1 cellular context compared by ENCODE assay signal in the genomic region with DNA sequence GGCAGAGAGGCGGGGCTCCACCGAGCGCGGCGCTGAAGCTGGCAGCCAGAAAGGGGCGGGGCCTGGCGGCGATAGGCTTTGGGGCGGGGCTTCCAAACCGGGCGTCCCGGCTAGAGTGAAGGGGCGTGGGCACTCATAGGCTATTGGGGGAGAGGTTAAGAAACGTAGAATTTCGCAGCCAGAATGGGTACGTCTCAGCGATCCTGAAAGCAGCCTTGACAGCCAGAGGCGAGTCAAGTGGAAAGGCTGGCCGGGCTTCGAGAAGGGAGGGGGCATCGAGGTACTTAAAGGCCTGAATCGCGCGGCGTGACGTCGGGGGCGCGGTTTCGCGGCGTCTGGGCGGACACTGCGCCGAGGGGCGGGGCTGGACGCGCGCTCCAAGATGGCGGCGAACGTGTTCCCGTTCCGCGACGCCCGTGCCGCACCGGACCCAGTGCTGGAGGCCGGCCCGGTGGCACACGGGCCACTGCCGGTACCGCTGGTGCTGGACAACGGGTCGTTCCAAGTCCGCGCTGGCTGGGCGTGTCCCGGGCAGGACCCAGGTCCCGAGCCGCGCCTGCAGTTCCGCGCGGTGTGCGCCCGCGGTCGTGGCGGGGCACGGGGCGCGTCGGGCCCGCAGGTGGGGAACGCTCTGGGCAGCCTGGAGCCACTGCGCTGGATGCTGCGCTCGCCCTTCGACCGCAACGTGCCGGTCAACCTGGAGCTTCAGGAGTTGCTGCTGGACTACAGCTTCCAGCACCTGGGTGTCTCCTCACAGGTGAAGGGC.
TF ChIP-seq lines count a peak whose summit lies in the region.

A gene (plus strand): TSS at position 364 of the 766 bp plus-strand sequence. CDS start 19 bp downstream, at position 383.

TF ChIP-seq in K562, 482 proteins besides CTCF, POLR2A, EP300 and RAD21 (continued from another document and continues in another):
- TF ChIP-seq, protein P1, sequence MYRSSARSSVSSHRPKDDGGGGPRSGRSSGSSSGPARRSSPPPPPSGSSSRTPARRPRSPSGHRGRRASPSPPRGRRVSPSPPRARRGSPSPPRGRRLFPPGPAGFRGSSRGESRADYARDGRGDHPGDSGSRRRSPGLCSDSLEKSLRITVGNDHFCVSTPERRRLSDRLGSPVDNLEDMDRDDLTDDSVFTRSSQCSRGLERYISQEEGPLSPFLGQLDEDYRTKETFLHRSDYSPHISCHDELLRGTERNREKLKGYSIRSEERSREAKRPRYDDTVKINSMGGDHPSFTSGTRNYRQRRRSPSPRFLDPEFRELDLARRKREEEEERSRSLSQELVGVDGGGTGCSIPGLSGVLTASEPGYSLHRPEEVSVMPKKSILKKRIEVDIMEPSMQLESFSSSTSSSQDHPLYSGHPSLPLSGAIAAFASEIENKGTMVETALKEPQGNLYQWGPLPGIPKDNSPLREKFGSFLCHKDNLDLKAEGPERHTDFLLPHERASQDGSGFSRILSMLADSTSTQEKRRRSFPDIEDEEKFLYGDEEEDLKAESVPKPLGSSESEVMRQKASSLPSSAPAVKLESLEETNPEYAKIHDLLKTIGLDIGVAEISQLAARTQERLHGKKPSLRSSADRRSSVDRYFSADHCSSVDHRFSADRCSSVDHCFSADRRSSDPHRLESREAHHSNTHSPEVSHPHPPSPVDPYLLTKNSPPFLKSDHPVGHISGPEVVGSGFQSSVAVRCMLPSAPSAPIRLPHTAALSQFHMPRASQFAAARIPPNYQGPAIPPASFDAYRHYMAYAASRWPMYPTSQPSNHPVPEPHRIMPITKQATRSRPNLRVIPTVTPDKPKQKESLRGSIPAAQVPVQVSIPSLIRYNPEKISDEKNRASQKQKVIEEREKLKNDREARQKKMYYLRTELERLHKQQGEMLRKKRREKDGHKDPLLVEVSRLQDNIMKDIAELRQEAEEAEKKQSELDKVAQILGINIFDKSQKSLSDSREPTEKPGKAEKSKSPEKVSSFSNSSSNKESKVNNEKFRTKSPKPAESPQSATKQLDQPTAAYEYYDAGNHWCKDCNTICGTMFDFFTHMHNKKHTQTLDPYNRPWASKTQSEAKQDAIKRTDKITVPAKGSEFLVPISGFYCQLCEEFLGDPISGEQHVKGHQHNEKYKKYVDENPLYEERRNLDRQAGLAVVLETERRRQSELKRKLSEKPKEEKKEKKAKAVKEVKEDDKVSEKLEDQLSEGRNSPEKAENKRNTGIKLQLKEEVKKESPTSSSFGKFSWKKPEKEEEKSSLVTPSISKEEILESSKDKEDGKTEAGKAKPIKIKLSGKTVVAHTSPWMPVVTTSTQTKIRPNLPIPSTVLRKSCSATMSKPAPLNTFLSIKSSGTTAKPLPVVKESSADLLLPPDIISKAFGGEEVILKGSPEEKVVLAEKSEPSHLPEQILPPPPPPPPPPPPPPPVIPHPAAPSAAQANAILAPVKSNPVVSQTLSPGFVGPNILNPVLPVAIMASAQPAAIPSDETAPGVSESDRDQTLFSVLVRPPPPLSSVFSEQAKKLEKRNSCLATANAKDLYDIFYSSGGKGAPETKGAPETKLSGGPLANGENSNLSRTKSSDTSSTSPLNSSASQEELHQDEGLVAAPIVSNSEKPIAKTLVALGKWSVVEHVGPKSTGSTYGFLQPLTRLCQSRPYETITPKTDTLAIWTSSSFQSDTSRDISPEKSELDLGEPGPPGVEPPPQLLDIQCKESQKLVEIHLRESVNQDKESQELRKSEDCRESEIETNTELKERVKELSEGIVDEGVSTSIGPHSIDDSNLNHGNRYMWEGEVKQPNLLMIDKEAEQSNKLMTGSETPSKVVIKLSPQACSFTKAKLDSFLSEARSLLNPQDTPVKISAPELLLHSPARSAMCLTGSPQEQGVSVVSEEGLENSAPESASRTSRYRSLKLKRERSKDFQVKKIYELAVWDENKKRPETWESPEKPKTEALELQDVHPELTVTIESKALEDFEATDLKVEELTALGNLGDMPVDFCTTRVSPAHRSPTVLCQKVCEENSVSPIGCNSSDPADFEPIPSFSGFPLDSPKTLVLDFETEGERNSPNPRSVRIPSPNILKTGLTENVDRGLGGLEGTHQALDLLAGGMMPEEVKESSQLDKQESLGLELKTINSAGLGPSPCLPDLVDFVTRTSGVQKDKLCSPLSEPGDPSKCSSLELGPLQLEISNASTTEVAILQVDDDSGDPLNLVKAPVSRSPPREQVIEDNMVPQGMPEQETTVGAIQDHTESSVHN (IDR thresholded peaks at IDR 0.05; ENCODE audit: borderline replicate concordance in 1 of 2, low read depth in 1 of 2), result no peak
- TF ChIP-seq ZNF324 (CRISPR knock-in tag; IDR thresholded peaks at IDR 0.05) (no peak), HNRNPH1 (optimal IDR thresholded peaks at IDR 0.05; ENCODE audit: low read depth, low read length) (no peak), ZNF134 (CRISPR knock-in tag; conservative IDR thresholded peaks at IDR 0.05) (no peak), MIER1 (IDR thresholded peaks at IDR 0.05; ENCODE audit: low read depth) (no peak), NUFIP1 (IDR thresholded peaks at IDR 0.05; ENCODE audit: partially characterized antibody) (no peak), U2AF2 (optimal IDR thresholded peaks at IDR 0.05; ENCODE audit: low read depth, low read length) (no peak), FOXA3 (CRISPR knock-in tag; conservative IDR thresholded peaks at IDR 0.05 in 1 of 2, IDR thresholded peaks at IDR 0.05 in 1 of 2) (peak in 1 of 2 experiments; percentile 75; a peak in 1 of 4 replicates), TCF3 (CRISPR knock-in tag; IDR thresholded peaks at IDR 0.05) (no peak), GTF2F1 (IDR thresholded peaks at IDR 0.05; ENCODE audit: low read depth, low read length) (no peak), ELF1 (tag; IDR thresholded peaks at IDR 0.05) (no peak), ETS2 (tag; IDR thresholded peaks at IDR 0.05; ENCODE audit: borderline replicate concordance, poor library complexity, severe bottlenecking) (no peak), SMAD3 (CRISPR knock-in tag; conservative IDR thresholded peaks at IDR 0.05) (no peak), ZEB2 (IDR thresholded peaks at IDR 0.05) (no peak), BCL6 (CRISPR knock-in tag; IDR thresholded peaks at IDR 0.05) (no peak), PHTF2 (CRISPR knock-in tag; IDR thresholded peaks at IDR 0.05) (no peak), ZNF57 (CRISPR knock-in tag; IDR thresholded peaks at IDR 0.05) (no peak), U2AF1 (optimal IDR thresholded peaks at IDR 0.05; ENCODE audit: low read depth, low read length) (no peak), CC2D1A (IDR thresholded peaks at IDR 0.05) (no peak), RFX7 (CRISPR knock-in tag; IDR thresholded peaks at IDR 0.05) (no peak), HDAC6 (IDR thresholded peaks at IDR 0.05; ENCODE audit: low read depth, low read length) (no peak), ZNF766 (CRISPR knock-in tag; conservative IDR thresholded peaks at IDR 0.05) (no peak), HMG20B (CRISPR knock-in tag; IDR thresholded peaks at IDR 0.05) (no peak), FOSL1 (tag; conservative IDR thresholded peaks at IDR 0.05) (no peak), RCOR1 (IDR thresholded peaks at IDR 0.05; ENCODE audit: borderline replicate concordance in 1 of 2, low read depth in 2 of 2, low read length in 2 of 2) (no peak), ZNF778 (CRISPR knock-in tag; IDR thresholded peaks at IDR 0.05) (no peak), SAFB (IDR thresholded peaks at IDR 0.05; ENCODE audit: borderline replicate concordance, low read depth, low read length) (0 out of 2 replicates have a peak, but pooled peaks have one; percentile 38), LEF1 (IDR thresholded peaks at IDR 0.05) (no peak), PRMT5 (CRISPR knock-in tag; IDR thresholded peaks at IDR 0.05) (no peak), ZNF140 (CRISPR knock-in tag; IDR thresholded peaks at IDR 0.05) (no peak), NCOR1 (IDR thresholded peaks at IDR 0.05) (no peak), ZNF444 (CRISPR knock-in tag; IDR thresholded peaks at IDR 0.05) (no peak), ZNF274 (IDR thresholded peaks at IDR 0.05; ENCODE audit: borderline replicate concordance, low read depth, low read length) (no peak), KAT2B (IDR thresholded peaks at IDR 0.05; ENCODE audit: low read depth, low read length) (no peak)
- TF ChIP-seq, protein P2, sequence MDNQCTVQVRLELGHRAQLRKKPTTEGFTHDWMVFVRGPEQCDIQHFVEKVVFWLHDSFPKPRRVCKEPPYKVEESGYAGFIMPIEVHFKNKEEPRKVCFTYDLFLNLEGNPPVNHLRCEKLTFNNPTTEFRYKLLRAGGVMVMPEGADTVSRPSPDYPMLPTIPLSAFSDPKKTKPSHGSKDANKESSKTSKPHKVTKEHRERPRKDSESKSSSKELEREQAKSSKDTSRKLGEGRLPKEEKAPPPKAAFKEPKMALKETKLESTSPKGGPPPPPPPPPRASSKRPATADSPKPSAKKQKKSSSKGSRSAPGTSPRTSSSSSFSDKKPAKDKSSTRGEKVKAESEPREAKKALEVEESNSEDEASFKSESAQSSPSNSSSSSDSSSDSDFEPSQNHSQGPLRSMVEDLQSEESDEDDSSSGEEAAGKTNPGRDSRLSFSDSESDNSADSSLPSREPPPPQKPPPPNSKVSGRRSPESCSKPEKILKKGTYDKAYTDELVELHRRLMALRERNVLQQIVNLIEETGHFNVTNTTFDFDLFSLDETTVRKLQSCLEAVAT (IDR thresholded peaks at IDR 0.05), result no peak
- TF ChIP-seq, protein P3, sequence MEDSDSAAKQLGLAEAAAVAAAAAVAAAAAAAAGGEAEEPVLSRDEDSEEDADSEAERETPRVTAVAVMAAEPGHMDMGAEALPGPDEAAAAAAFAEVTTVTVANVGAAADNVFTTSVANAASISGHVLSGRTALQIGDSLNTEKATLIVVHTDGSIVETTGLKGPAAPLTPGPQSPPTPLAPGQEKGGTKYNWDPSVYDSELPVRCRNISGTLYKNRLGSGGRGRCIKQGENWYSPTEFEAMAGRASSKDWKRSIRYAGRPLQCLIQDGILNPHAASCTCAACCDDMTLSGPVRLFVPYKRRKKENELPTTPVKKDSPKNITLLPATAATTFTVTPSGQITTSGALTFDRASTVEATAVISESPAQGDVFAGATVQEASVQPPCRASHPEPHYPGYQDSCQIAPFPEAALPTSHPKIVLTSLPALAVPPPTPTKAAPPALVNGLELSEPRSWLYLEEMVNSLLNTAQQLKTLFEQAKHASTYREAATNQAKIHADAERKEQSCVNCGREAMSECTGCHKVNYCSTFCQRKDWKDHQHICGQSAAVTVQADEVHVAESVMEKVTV (CRISPR knock-in tag; IDR thresholded peaks at IDR 0.05), result no peak
- TF ChIP-seq, protein P4, sequence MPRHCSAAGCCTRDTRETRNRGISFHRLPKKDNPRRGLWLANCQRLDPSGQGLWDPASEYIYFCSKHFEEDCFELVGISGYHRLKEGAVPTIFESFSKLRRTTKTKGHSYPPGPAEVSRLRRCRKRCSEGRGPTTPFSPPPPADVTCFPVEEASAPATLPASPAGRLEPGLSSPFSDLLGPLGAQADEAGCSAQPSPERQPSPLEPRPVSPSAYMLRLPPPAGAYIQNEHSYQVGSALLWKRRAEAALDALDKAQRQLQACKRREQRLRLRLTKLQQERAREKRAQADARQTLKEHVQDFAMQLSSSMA (CRISPR knock-in tag; IDR thresholded peaks at IDR 0.05), result no peak
- TF ChIP-seq, protein P5, sequence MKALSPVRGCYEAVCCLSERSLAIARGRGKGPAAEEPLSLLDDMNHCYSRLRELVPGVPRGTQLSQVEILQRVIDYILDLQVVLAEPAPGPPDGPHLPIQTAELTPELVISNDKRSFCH (CRISPR knock-in tag; IDR thresholded peaks at IDR 0.05), result no peak
- TF ChIP-seq, protein P5 (tag; IDR thresholded peaks at IDR 0.05), result peak; percentile 70
- TF ChIP-seq, protein P6, sequence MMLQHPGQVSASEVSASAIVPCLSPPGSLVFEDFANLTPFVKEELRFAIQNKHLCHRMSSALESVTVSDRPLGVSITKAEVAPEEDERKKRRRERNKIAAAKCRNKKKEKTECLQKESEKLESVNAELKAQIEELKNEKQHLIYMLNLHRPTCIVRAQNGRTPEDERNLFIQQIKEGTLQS (IDR thresholded peaks at IDR 0.05), result no peak
- TF ChIP-seq, protein P6 (CRISPR knock-in tag; conservative IDR thresholded peaks at IDR 0.05), result no peak
- TF ChIP-seq, protein P7, sequence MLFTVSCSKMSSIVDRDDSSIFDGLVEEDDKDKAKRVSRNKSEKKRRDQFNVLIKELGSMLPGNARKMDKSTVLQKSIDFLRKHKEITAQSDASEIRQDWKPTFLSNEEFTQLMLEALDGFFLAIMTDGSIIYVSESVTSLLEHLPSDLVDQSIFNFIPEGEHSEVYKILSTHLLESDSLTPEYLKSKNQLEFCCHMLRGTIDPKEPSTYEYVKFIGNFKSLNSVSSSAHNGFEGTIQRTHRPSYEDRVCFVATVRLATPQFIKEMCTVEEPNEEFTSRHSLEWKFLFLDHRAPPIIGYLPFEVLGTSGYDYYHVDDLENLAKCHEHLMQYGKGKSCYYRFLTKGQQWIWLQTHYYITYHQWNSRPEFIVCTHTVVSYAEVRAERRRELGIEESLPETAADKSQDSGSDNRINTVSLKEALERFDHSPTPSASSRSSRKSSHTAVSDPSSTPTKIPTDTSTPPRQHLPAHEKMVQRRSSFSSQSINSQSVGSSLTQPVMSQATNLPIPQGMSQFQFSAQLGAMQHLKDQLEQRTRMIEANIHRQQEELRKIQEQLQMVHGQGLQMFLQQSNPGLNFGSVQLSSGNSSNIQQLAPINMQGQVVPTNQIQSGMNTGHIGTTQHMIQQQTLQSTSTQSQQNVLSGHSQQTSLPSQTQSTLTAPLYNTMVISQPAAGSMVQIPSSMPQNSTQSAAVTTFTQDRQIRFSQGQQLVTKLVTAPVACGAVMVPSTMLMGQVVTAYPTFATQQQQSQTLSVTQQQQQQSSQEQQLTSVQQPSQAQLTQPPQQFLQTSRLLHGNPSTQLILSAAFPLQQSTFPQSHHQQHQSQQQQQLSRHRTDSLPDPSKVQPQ (CRISPR knock-in tag; IDR thresholded peaks at IDR 0.05; ENCODE audit: borderline replicate concordance), result no peak
- TF ChIP-seq, protein P8, sequence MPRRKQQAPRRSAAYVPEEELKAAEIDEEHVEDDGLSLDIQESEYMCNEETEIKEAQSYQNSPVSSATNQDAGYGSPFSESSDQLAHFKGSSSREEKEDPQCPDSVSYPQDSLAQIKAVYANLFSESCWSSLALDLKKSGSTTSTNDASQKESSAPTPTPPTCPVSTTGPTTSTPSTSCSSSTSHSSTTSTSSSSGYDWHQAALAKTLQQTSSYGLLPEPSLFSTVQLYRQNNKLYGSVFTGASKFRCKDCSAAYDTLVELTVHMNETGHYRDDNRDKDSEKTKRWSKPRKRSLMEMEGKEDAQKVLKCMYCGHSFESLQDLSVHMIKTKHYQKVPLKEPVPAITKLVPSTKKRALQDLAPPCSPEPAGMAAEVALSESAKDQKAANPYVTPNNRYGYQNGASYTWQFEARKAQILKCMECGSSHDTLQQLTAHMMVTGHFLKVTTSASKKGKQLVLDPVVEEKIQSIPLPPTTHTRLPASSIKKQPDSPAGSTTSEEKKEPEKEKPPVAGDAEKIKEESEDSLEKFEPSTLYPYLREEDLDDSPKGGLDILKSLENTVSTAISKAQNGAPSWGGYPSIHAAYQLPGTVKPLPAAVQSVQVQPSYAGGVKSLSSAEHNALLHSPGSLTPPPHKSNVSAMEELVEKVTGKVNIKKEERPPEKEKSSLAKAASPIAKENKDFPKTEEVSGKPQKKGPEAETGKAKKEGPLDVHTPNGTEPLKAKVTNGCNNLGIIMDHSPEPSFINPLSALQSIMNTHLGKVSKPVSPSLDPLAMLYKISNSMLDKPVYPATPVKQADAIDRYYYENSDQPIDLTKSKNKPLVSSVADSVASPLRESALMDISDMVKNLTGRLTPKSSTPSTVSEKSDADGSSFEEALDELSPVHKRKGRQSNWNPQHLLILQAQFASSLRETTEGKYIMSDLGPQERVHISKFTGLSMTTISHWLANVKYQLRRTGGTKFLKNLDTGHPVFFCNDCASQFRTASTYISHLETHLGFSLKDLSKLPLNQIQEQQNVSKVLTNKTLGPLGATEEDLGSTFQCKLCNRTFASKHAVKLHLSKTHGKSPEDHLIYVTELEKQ (CRISPR knock-in tag; IDR thresholded peaks at IDR 0.05), result no peak
